In the genomic region with DNA sequence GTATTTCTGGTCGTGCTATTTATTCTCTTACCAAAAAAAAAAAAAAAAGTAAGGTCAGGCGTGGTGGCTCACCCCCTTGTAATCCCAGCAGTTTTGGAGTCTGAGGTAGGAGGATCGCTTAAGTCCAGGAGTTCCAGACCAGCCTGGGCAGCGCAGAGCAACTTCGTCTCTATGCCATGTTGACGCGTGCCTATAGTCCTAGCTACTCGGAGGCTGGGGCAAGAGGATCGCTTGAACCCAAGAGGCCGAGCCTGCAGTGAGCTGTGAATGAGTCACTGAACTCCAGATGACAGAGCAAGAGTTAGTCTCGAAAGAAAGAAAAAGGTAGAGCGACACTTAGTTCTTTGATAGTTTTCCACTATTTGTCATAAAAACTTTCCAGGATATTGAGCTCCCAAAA, we compare ENCODE assay signal across 8 cellular contexts. TPM values are rescaled to one million over a fixed set of nuclear protein-coding genes. Genes with fewer than 3 reads are reported as not detected.
DNase-seq lines count a peak whose midpoint lies in the region; ATAC-seq and TF ChIP-seq lines count a peak whose summit lies in the region.

No MANE protein-coding gene starts in this region.

- H3K4me3 ChIP-seq in PC-9 (peak overlapping the region; percentile 99; the same call in 1 of the 2 replicates), colonic mucosa (no peak overlapping the region), parathyroid adenoma (ENCODE audit: low read depth, low read length) (peak overlapping the region; percentile 71)

- intact Hi-C loops in CD4-positive, alpha-beta T cell (cut with DNase I, micrococcal nuclease) = loop anchor here (2.0 to 10.0 kb wide), 10 partner anchors 59 to 593 kb away; partner anchors contain the start of genes ADCY7 (in 1 of the 2), BRD7 (in 1 of the 2), CNEP1R1 (in 1 of the 2) and CYLD (in 1 of the 2)
- intact Hi-C loops in PC-9 (cut with micrococcal nuclease; ENCODE audit: unreplicated experiment) = loop anchor here (1.0 to 2.0 kb wide), 2 partner anchors 85 to 126 kb away; partner anchors contain the start of gene CNEP1R1
- intact Hi-C loops in colonic mucosa (cut with DNase I) = loop anchor here (5.0 to 10.0 kb wide), 3 partner anchors 56 to 127 kb away; partner anchors contain the start of genes CNEP1R1 and HEATR3

- peak overlapping the region; percentile 87 for H3K4me2 ChIP-seq in PC-9
- peak overlapping the region; percentile 84 for H3K4me2 ChIP-seq in parathyroid adenoma (ENCODE audit: low read length)

- no TSS peak for BruUV-seq in PC-9 (replicated peaks; lab: Mats Ljungman, UMichigan)

- H3K4me3 Mint-ChIP-seq in CD4-positive, alpha-beta T cell = peak overlapping the region; percentile 89

- no peaks in the 10 kb centered on the region for H3K9me3 ChIP-seq in CD4-positive, alpha-beta T cell (ENCODE audit: control insufficient read depth, low read length)
- H3K9me3 ChIP-seq in PC-9 (ENCODE audit: insufficient read depth, low read depth) (no peaks in the 10 kb centered on the region), colonic mucosa (no peaks in the 10 kb centered on the region), parathyroid adenoma (ENCODE audit: control insufficient read depth, low read length) (no peaks in the 10 kb centered on the region)

- POLR2A ChIA-PET in CD4-positive, alpha-beta T cell (lab: Charles Lee) = interaction anchor here (0.6 to 2.8 kb wide), 13 partner anchors 9 to 515 kb away, joined by 3 to 17 read pairs (median 5); partner anchors contain the start of genes CNEP1R1 and HEATR3
- POLR2A ChIA-PET in PC-9 (lab: Charles Lee; ENCODE audit: unreplicated experiment) = interaction anchor here (0.6 kb wide), 1 partner anchor 590 kb away, joined by 3 read pairs; no protein-coding TSS in a partner anchor

- H3K27ac ChIP-seq in CD4-positive, alpha-beta T cell (ENCODE audit: low read depth, low read length) = peak overlapping the region; percentile 90
- H3K27ac ChIP-seq in PC-9 (no peak overlapping the region), colonic mucosa (peak overlapping the region; percentile 89), parathyroid adenoma (no peak overlapping the region)

- no peaks in the 10 kb centered on the region for H3F3A ChIP-seq in PC-9 (ENCODE audit: insufficient read depth, low read depth)

- no peaks in the 10 kb centered on the region for H3K9me2 ChIP-seq in PC-9 (ENCODE audit: insufficient read depth)

- peak in 1 of 10 experiments; percentile 13 for DNase-seq in CD4-positive, alpha-beta T cell
- DNase-seq in PC-9 (no peak), colonic mucosa (no peak), RPMI8226 (no peak), germinal center (ENCODE audit: low spot score) (no peak), SHP77 (lab: John Stamatoyannopoulos, UW) (no peak)

- no peaks in the 10 kb centered on the region for H3K27me3 Mint-ChIP-seq in CD4-positive, alpha-beta T cell

- no peak for TF ChIP-seq CTCF in CD4-positive, alpha-beta T cell (IDR thresholded peaks at IDR 0.05)
- TF ChIP-seq CTCF in PC-9 (conservative IDR thresholded peaks at IDR 0.05) = no peak
- TF ChIP-seq CTCF in colonic mucosa (IDR thresholded peaks at IDR 0.05) = no peak
- no peak for TF ChIP-seq CTCF in parathyroid adenoma (IDR thresholded peaks at IDR 0.05)

- peaks cover 27% of the 10 kb centered on the region for H3K36me3 Mint-ChIP-seq in CD4-positive, alpha-beta T cell (ENCODE audit: low read depth)

- peak overlapping the region; percentile 100 for H2AFZ ChIP-seq in PC-9
- H2AFZ ChIP-seq in parathyroid adenoma = peak overlapping the region; percentile 99

- H3K27ac Mint-ChIP-seq in CD4-positive, alpha-beta T cell = peak overlapping the region; percentile 92

- H3K4me1 Mint-ChIP-seq in CD4-positive, alpha-beta T cell (ENCODE audit: low read depth) = peaks cover 31% of the 10 kb centered on the region

- no peaks in the 10 kb centered on the region for H3K27me3 ChIP-seq in CD4-positive, alpha-beta T cell (ENCODE audit: control insufficient read depth, insufficient read depth, low read length)
- H3K27me3 ChIP-seq in PC-9 (ENCODE audit: insufficient read depth, low read depth) = no peaks in the 10 kb centered on the region
- H3K27me3 ChIP-seq in colonic mucosa = no peaks in the 10 kb centered on the region
- no peaks in the 10 kb centered on the region for H3K27me3 ChIP-seq in parathyroid adenoma (ENCODE audit: control insufficient read depth, insufficient read depth, low read length)

- CTCF ChIA-PET in CD4-positive, alpha-beta T cell (lab: Charles Lee) = interaction anchor here (1.1 to 1.7 kb wide), 3 partner anchors 59 to 655 kb away, joined by 4 to 9 read pairs (median 6); partner anchors contain the start of gene CNEP1R1
- CTCF ChIA-PET in PC-9 (lab: Charles Lee) = interaction anchor here (1.0 kb wide), 1 partner anchor 655 kb away, joined by 3 read pairs; no protein-coding TSS in a partner anchor

- H3K4me1 ChIP-seq in PC-9 (replicated peaks; ENCODE audit: insufficient read depth) = peaks cover 20% of the 10 kb centered on the region
- no peaks in the 10 kb centered on the region for H3K4me1 ChIP-seq in colonic mucosa
- H3K4me1 ChIP-seq in parathyroid adenoma = peaks cover 11% of the 10 kb centered on the region

- peaks cover 30% of the 10 kb centered on the region for H3K79me2 ChIP-seq in PC-9 (ENCODE audit: low read depth)
- H3K79me2 ChIP-seq in parathyroid adenoma = peaks cover 25% of the 10 kb centered on the region

- peak overlapping the region in 1 of 2 donors; percentile 85 for H3K9ac ChIP-seq in colonic mucosa (ENCODE audit: low read depth in 2 of 2, low read length in 2 of 2)
- H3K9ac ChIP-seq in parathyroid adenoma = no peak overlapping the region

- peaks cover 22% of the 10 kb centered on the region for H4K20me1 ChIP-seq in PC-9 (ENCODE audit: insufficient read depth)

- H3K9me3 Mint-ChIP-seq in CD4-positive, alpha-beta T cell = no peaks in the 10 kb centered on the region

- no peak for ATAC-seq in CD4-positive, alpha-beta T cell (ENCODE audit: poor library complexity)
- no peak for ATAC-seq in HG03439 (IDR thresholded peaks at IDR 0.05; ENCODE audit: unreplicated experiment)

- H3K36me3 ChIP-seq in PC-9 (ENCODE audit: low read depth) (no peaks in the 10 kb centered on the region), colonic mucosa (no peaks in the 10 kb centered on the region), parathyroid adenoma (ENCODE audit: control insufficient read depth, insufficient read depth, low read length) (no peaks in the 10 kb centered on the region)

RNA-seq across cellular contexts. Expression of gene TENT4B, which starts 1.4 kb away (rescaled TPM):
- 10 to 100 TPM; 32.9 to 35.0 TPM for total RNA-seq in CD4-positive, alpha-beta T cell
- total RNA-seq in PC-9 (2021) (6.1 and 11.4 TPM in 2 replicates), colonic mucosa (10 to 100 TPM; 13.5 to 15.6 TPM)

Comparison
In these comparisons a context has a peak if more than half of its experiments do, and no peak if none do; other contexts are left out.
1. H3K27ac ChIP-seq: peak in CD4-positive, alpha-beta T cell (single experiment) and colonic mucosa (single experiment); none in PC-9 (single experiment) and parathyroid adenoma (single experiment).